2 cellular contexts compared by ENCODE assay signal in genomic region chrM:6736-7391, GRCh38.
DNase-seq lines count a peak whose midpoint lies in the region; ATAC-seq, FAIRE-seq and TF ChIP-seq lines count a peak whose summit lies in the region.
"Not testable (repeated sequence)": the region's sequence is repeated elsewhere in the genome, so short reads cannot be mapped to it uniquely, and the experiment has no call there.

No MANE protein-coding gene starts in this region.

- H3K36me3 ChIP-seq in K562 (ENCODE audit: control insufficient read depth, insufficient read depth, low read length); HepG2 (replicated peaks in 1 of 2; ENCODE audit: control insufficient read depth in 1 of 2, insufficient read depth in 2 of 2, low read length in 2 of 2): not testable (repeated sequence)

- H3K9me1 ChIP-seq in K562 (ENCODE audit: control insufficient read depth, insufficient read depth, low read length): not testable (repeated sequence)

- FAIRE-seq in K562 (lab: Jason Lieb, UNC); HepG2 (lab: Jason Lieb, UNC): not testable (repeated sequence)

- not testable (repeated sequence) for H2AFZ ChIP-seq in K562 (ENCODE audit: low read depth, low read length); HepG2 (ENCODE audit: low read length)

- H3K27me3 ChIP-seq in K562 (ENCODE audit: control insufficient read depth in 2 of 2, insufficient read depth in 2 of 2, low read length in 2 of 2); HepG2 (ENCODE audit: control insufficient read depth in 1 of 2, insufficient read depth in 2 of 2, low read length in 2 of 2): not testable (repeated sequence)

- in situ Hi-C loops in K562 (cut with MboI); HepG2 (cut with HindIII; ENCODE audit: extremely low pct_ligation_motif_present, low pct_unique_long_range_greater_than_20kb): not testable (repeated sequence)

- not testable (repeated sequence) for H3K79me2 ChIP-seq in K562 (ENCODE audit: control insufficient read depth, insufficient read depth, low read length); HepG2 (ENCODE audit: insufficient read depth, low read length)

- H3K9me3 ChIP-seq in K562 (replicated peaks; ENCODE audit: control insufficient read depth, insufficient read depth, low read depth, low read length); HepG2 (ENCODE audit: low read length): not testable (repeated sequence)

- intact Hi-C loops in K562 (cut with micrococcal nuclease); HepG2 (cut with micrococcal nuclease; ENCODE audit: unreplicated experiment): not testable (repeated sequence)

- WGBS in K562 (ENCODE audit: insufficient coverage, low coverage, missing lambda C conversion rate): under 1% methylated on average over 22 of the region's 26 CpGs
- WGBS in HepG2 (ENCODE audit: low lambda C conversion rate): under 1% methylated on average over 26 of the region's 26 CpGs

- not testable (repeated sequence) for TF ChIP-seq EP300 in K562 (IDR thresholded peaks at IDR 0.05; ENCODE audit: low read length); HepG2 (IDR thresholded peaks at IDR 0.05; ENCODE audit: low read depth in 2 of 2, low read length in 2 of 2); HepG2 (CRISPR knock-in tag; IDR thresholded peaks at IDR 0.05; ENCODE audit: borderline replicate concordance)

- not testable (repeated sequence) for H3K4me1 ChIP-seq in K562 (replicated peaks in 1 of 2; ENCODE audit: control insufficient read depth in 2 of 2, insufficient read depth in 2 of 2, low read length in 2 of 2); HepG2 (ENCODE audit: insufficient read depth, low read length)

- not testable (repeated sequence) for TF ChIP-seq CTCF in K562 (IDR thresholded peaks at IDR 0.05 in 2 of 3, conservative IDR thresholded peaks at IDR 0.05 in 1 of 3; ENCODE audit: insufficient read depth in 2 of 3, low read depth in 1 of 3, low read length in 3 of 3); HepG2 (CRISPR knock-in tag; IDR thresholded peaks at IDR 0.05)

- not testable (repeated sequence) for ATAC-seq in K562, HepG2

- CTCF ChIA-PET in K562 (lab: Yijun Ruan, JAX; ENCODE audit: low intra/inter-chr PET ratio): interaction anchor here (8.8 kb wide), 1 partner anchor 6 kb away, joined by 1054 read pairs; no protein-coding TSS in a partner anchor
- CTCF ChIA-PET in HepG2 (lab: Yijun Ruan, JAX; ENCODE audit: low intra/inter-chr PET ratio, low total read pairs): interaction anchor here (7.2 kb wide), 1 partner anchor 6 kb away, joined by 518 read pairs; no protein-coding TSS in a partner anchor

- H3K9ac ChIP-seq in K562 (ENCODE audit: insufficient read depth in 1 of 2, low read depth in 2 of 2, low read length in 2 of 2); HepG2 (ENCODE audit: insufficient read depth, low read depth, low read length): not testable (repeated sequence)

- not testable (repeated sequence) for BruUV-seq in K562 (replicated peaks; lab: Mats Ljungman, UMichigan); HepG2 (replicated peaks; lab: Mats Ljungman, UMichigan)

- POLR2A ChIA-PET in K562 (lab: Yijun Ruan, JAX) (interaction anchor here (8.8 kb wide), 1 partner anchor 5 kb away, joined by 53806 read pairs; no protein-coding TSS in a partner anchor), HepG2 (lab: Yijun Ruan, JAX) (interaction anchor here (8.8 kb wide), 1 partner anchor 6 kb away, joined by 3907 read pairs; no protein-coding TSS in a partner anchor)

- DNase-seq in K562 (ENCODE audit: extremely low read depth in 1 of 4, low spot score in 3 of 4); HepG2 (ENCODE audit: low spot score): not testable (repeated sequence)

- TF ChIP-seq POLR2A in K562 (conservative IDR thresholded peaks at IDR 0.05); HepG2 (IDR thresholded peaks at IDR 0.05; ENCODE audit: insufficient read depth in 1 of 2, low read depth in 2 of 2, low read length in 2 of 2): not testable (repeated sequence)

- not testable (repeated sequence) for H3K4me2 ChIP-seq in K562 (ENCODE audit: insufficient read depth, low read length); HepG2 (ENCODE audit: low read depth, low read length)

- TF ChIP-seq RAD21 in K562 (CRISPR knock-in tag; conservative IDR thresholded peaks at IDR 0.05 in 1 of 2, IDR thresholded peaks at IDR 0.05 in 1 of 2); HepG2 (CRISPR knock-in tag; IDR thresholded peaks at IDR 0.05): not testable (repeated sequence)

- H4K20me1 ChIP-seq in K562 (replicated peaks; ENCODE audit: control insufficient read depth, insufficient read depth, low read length); HepG2 (ENCODE audit: insufficient read depth, low read length): not testable (repeated sequence)

- not testable (repeated sequence) for H3K27ac ChIP-seq in K562 (ENCODE audit: extremely low read depth, low read depth, low read length); HepG2 (ENCODE audit: extremely low read length, insufficient read depth, low read length)

- not testable (repeated sequence) for H3K4me3 ChIP-seq in K562; HepG2 (replicated peaks in 1 of 3; ENCODE audit: insufficient read depth in 1 of 3, low read depth in 2 of 3, low read length in 3 of 3)

TF ChIP-seq in K562, 482 proteins besides CTCF, POLR2A, EP300 and RAD21:
- peak; percentile 85 for TF ChIP-seq HNRNPH1 (optimal IDR thresholded peaks at IDR 0.05; ENCODE audit: low read depth, low read length)
TF ChIP-seq in K562: peak in this region for 1; not testable (repeated sequence) for 481.

TF ChIP-seq in HepG2, 621 proteins besides CTCF, POLR2A, EP300 and RAD21:
- TF ChIP-seq TEAD3 (CRISPR knock-in tag; optimal IDR thresholded peaks at IDR 0.05; ENCODE audit: borderline replicate concordance): peak; percentile 73
- peak; percentile 96 for TF ChIP-seq HNRNPH1 (optimal IDR thresholded peaks at IDR 0.05; ENCODE audit: low read depth, low read length)
